In genomic region chr15:64137226-64137833, GRCh38 we compare ENCODE assay signal across 11 cellular contexts. TPM values are rescaled to one million over a fixed set of nuclear protein-coding genes. Genes with fewer than 3 reads are reported as not detected.
DNase-seq lines count a peak whose midpoint lies in the region; ATAC-seq and TF ChIP-seq lines count a peak whose summit lies in the region.
"Had no signal": no experiment of that assay in that cellular context is flagged by ENCODE, and none has a peak within 500 bp of the region (broad histone marks: within the 10 kb centered on the region; RNA-seq: fewer than 3 reads in every experiment).

No MANE protein-coding gene starts in this region.

- peak in 2 of 3 donors; percentile 54 to 58 for DNase-seq in Peyer's patch
- DNase-seq in head of caudate nucleus = peak in 37 of 42 donors; percentile 29 to 85 (median 61)
- DNase-seq in nucleus accumbens (lab: John Stamatoyannopoulos, UW) = peak in 33 of 56 donors; percentile 20 to 69 (median 45)
- DNase-seq in activated CD4-positive, alpha-beta memory T cell treated with anti-CD3 and anti-CD28 coated beads for 36 hours = no peak
- DNase-seq in lower lobe of right lung = no peak
- DNase-seq in NCI-H2227 treated with DMSO at 0.1 percent for 48 hours (lab: John Stamatoyannopoulos, UW) = no peak
- DNase-seq: activated CD8-positive, alpha-beta memory T cell treated with anti-CD3 and anti-CD28 coated beads, Interleukin-2, amount 50 U/mL, for 48 hours; T-helper 9 cell had no signal

- H3K36me3 Mint-ChIP-seq in activated CD4-positive, alpha-beta memory T cell treated with anti-CD3 and anti-CD28 coated beads for 36 hours = peaks cover 21% of the 10 kb centered on the region

- H3K27me3 Mint-ChIP-seq in activated CD4-positive, alpha-beta memory T cell treated with anti-CD3 and anti-CD28 coated beads for 36 hours = no peaks in the 10 kb centered on the region
- H3K27me3 Mint-ChIP-seq: progenitor cell of endocrine pancreas had no signal

- H3K36me3 ChIP-seq in Peyer's patch (peaks cover 0 to 78% (median 0%) of the 10 kb centered on the region in 3 donors), lower lobe of right lung (peaks cover 85% of the 10 kb centered on the region)

- H3K27me3 ChIP-seq in Peyer's patch (no peaks in the 10 kb centered on the region), lower lobe of right lung (ENCODE audit: low read depth) (no peaks in the 10 kb centered on the region)

- no peak for TF ChIP-seq POLR2A in Peyer's patch (IDR thresholded peaks at IDR 0.05)

- H3K4me3 Mint-ChIP-seq in activated CD4-positive, alpha-beta memory T cell treated with anti-CD3 and anti-CD28 coated beads for 36 hours = no peak overlapping the region

- H3K9me3 ChIP-seq in Peyer's patch (no peaks in the 10 kb centered on the region), lower lobe of right lung (no peaks in the 10 kb centered on the region)

- H3K9me3 Mint-ChIP-seq in activated CD4-positive, alpha-beta memory T cell treated with anti-CD3 and anti-CD28 coated beads for 36 hours = no peaks in the 10 kb centered on the region

- H3K27ac ChIP-seq in Peyer's patch (no peak overlapping the region), lower lobe of right lung (no peak overlapping the region)

- peak; percentile 18 for TF ChIP-seq CTCF in GM12873 (IDR thresholded peaks at IDR 0.05; ENCODE audit: insufficient read depth, low read depth, low read length, missing control alignments)
- TF ChIP-seq CTCF in Peyer's patch (IDR thresholded peaks at IDR 0.05) = peak in 2 of 6 experiments; percentile 12 to 16
- no peak for TF ChIP-seq CTCF in lower lobe of right lung (IDR thresholded peaks at IDR 0.05)

- H3K4me1 ChIP-seq in Peyer's patch = no peaks in the 10 kb centered on the region
- peaks cover 20% of the 10 kb centered on the region for H3K4me1 ChIP-seq in lower lobe of right lung

- ATAC-seq in GM21367 (IDR thresholded peaks at IDR 0.05; ENCODE audit: unreplicated experiment) (no peak), lower lobe of right lung (no peak)

- intact Hi-C loops in head of caudate nucleus (cut with DNase I) (no loop called here), lower lobe of right lung (cut with DNase I) (no loop called here)
- intact Hi-C loops in activated CD4-positive, alpha-beta memory T cell treated with anti-CD3 and anti-CD28 coated beads for 36 hours (cut with micrococcal nuclease) = no loop called here

- no peaks in the 10 kb centered on the region for H3K4me1 Mint-ChIP-seq in activated CD4-positive, alpha-beta memory T cell treated with anti-CD3 and anti-CD28 coated beads for 36 hours (ENCODE audit: low read depth)

- H3K4me3 ChIP-seq in Peyer's patch (no peak overlapping the region), lower lobe of right lung (no peak overlapping the region)

- H3K27ac Mint-ChIP-seq in activated CD4-positive, alpha-beta memory T cell treated with anti-CD3 and anti-CD28 coated beads for 36 hours = no peak overlapping the region
- H3K27ac Mint-ChIP-seq: progenitor cell of endocrine pancreas had no signal

- CTCF ChIA-PET in activated CD4-positive, alpha-beta memory T cell treated with anti-CD3 and anti-CD28 coated beads for 36 hours (lab: Charles Lee) = interaction anchor here (0.6 to 1.0 kb wide), 2 partner anchors 16 kb away, joined by 5 read pairs; no protein-coding TSS in a partner anchor

- POLR2A ChIA-PET in activated CD4-positive, alpha-beta memory T cell treated with anti-CD3 and anti-CD28 coated beads for 36 hours (lab: Charles Lee) = no interaction called here

RNA-seq across cellular contexts. Expression of gene SNX22, which starts 14.2 kb away (rescaled TPM):
- total RNA-seq in Peyer's patch = 10 to 100 TPM in 1 of 4 donors, under 1 TPM in 2, not detected in 1; 0.38 to 13.2 (median 0.40) TPM
- under 1 TPM; 0.38 to 0.68 TPM for total RNA-seq in activated CD4-positive, alpha-beta memory T cell treated with anti-CD3 and anti-CD28 coated beads for 36 hours
- total RNA-seq in lower lobe of right lung = 17.4 TPM

RNA-seq across cellular contexts. Expression of gene PPIB, which starts 25.5 kb away (rescaled TPM):
- 100 to 1,000 TPM; 120 to 244 (median 200) TPM for total RNA-seq in Peyer's patch
- total RNA-seq in activated CD4-positive, alpha-beta memory T cell treated with anti-CD3 and anti-CD28 coated beads for 36 hours = 100 to 1,000 TPM; 277 to 283 TPM
- total RNA-seq in lower lobe of right lung = 323 TPM

RNA-seq across cellular contexts. Expression of gene SNX1, which starts 41.5 kb away (rescaled TPM):
- total RNA-seq in Peyer's patch (100 to 1,000 TPM in 1 of 4 donors, 10 to 100 TPM in 3; 65.6 to 122 (median 83.8) TPM), lower lobe of right lung (157 TPM)
- 100 to 1,000 TPM in 1 of 2 experiments, 10 to 100 TPM in 1; 99.3 to 102 TPM for total RNA-seq in activated CD4-positive, alpha-beta memory T cell treated with anti-CD3 and anti-CD28 coated beads for 36 hours

RNA-seq across cellular contexts. Expression of gene CIAO2A, which starts 43.7 kb away (rescaled TPM):
- total RNA-seq in Peyer's patch = 100 to 1,000 TPM in 1 of 4 donors, 10 to 100 TPM in 3; 56.3 to 137 (median 78.0) TPM
- 10 to 100 TPM; 95.4 to 97.4 TPM for total RNA-seq in activated CD4-positive, alpha-beta memory T cell treated with anti-CD3 and anti-CD28 coated beads for 36 hours
- total RNA-seq in lower lobe of right lung = 56.3 TPM

Comparison
In these comparisons a context has a peak if more than half of its experiments do, and no peak if none do; other contexts are left out.
1. DNase-seq: peak in Peyer's patch (2 of 3), head of caudate nucleus (37 of 42) and nucleus accumbens (33 of 56); none in activated CD4-positive, alpha-beta memory T cell treated with anti-CD3 and anti-CD28 coated beads for 36 hours (single experiment), lower lobe of right lung (single experiment) and NCI-H2227 treated with DMSO at 0.1 percent for 48 hours (single experiment).